ENCODE assay signal across 25 cellular contexts in genomic region chr1:43440358-43440757, GRCh38. TPM values are rescaled to one million over a fixed set of nuclear protein-coding genes. Genes with fewer than 3 reads are reported as not detected.
DNase-seq lines count a peak whose midpoint lies in the region; ATAC-seq, FAIRE-seq and TF ChIP-seq lines count a peak whose summit lies in the region.
"Had no signal": no experiment of that assay in that cellular context is flagged by ENCODE, and none has a peak within 500 bp of the region (broad histone marks: within the 10 kb centered on the region; RNA-seq: fewer than 3 reads in every experiment).

No MANE protein-coding gene starts in this region.

- CTCF ChIA-PET in activated CD4-positive, alpha-beta T cell treated with anti-CD3 and anti-CD28 coated beads, Interleukin-2, amount 10 ng/mL, durations not matched to agents 7 days and 5 days (lab: Charles Lee) = interaction anchor here (0.9 to 1.6 kb wide), 2 partner anchors 13 to 14 kb away, joined by 3 read pairs; partner anchors contain the start of gene HYI

- peaks cover 3 to 10% of the 10 kb centered on the region in 2 donors for H3K4me1 ChIP-seq in kidney (ENCODE audit: control insufficient read depth in 1 of 2, insufficient read depth in 1 of 2, low read depth in 1 of 2, low read length in 2 of 2)
- H3K4me1 ChIP-seq: HAP-1 had no signal

- no peak overlapping the region for H3K27ac ChIP-seq in kidney (ENCODE audit: low read depth in 2 of 2, low read length in 2 of 2)
- H3K27ac ChIP-seq: esophagus squamous epithelium, gastroesophageal sphincter, parathyroid adenoma, Peyer's patch, WERI-Rb-1 had no signal

- no peak overlapping the region for H3K27ac Mint-ChIP-seq in activated CD4-positive, alpha-beta T cell treated with anti-CD3 and anti-CD28 coated beads, Interleukin-2, amount 10 ng/mL, durations not matched to agents 7 days and 5 days
- H3K27ac Mint-ChIP-seq: activated naive CD8-positive, alpha-beta T cell treated with anti-CD3 and anti-CD28 coated beads for 36 hours; activated T-cell treated with anti-CD3 and anti-CD28 coated beads, Interleukin-2, amount 50 U/mL, for 72 hours; CD4-positive, alpha-beta T cell; stimulated activated naive B cell treated with anti-CD40 and anti-IgM and Interleukin-4, amounts not matched to agents 10 μg/mL and 1 μg/mL and 100 μg/mL, for 72 hours had no signal

- H3K9ac ChIP-seq in kidney (ENCODE audit: low read length in 2 of 2) = no peak overlapping the region
- H3K9ac ChIP-seq: parathyroid adenoma had no signal

- H3K4me1 Mint-ChIP-seq in activated CD4-positive, alpha-beta T cell treated with anti-CD3 and anti-CD28 coated beads, Interleukin-2, amount 10 ng/mL, durations not matched to agents 7 days and 5 days = peaks cover 2% of the 10 kb centered on the region
- H3K4me1 Mint-ChIP-seq: stimulated activated naive B cell treated with anti-CD40 and anti-IgM and Interleukin-4, amounts not matched to agents 10 μg/mL and 1 μg/mL and 100 μg/mL, for 72 hours had no signal

- no peak for FAIRE-seq in kidney (lab: Jason Lieb, UNC)

- ATAC-seq in left ventricle myocardium superior = no peak
- ATAC-seq: activated T-cell treated with anti-CD3 and anti-CD28 coated beads, Interleukin-2, amount 50 U/mL, for 72 hours; gastroesophageal sphincter; natural killer cell; stimulated activated naive B cell treated with anti-CD40 and anti-IgM and Interleukin-4, amounts not matched to agents 10 μg/mL and 1 μg/mL and 100 μg/mL, for 72 hours had no signal

- peaks cover 11% of the 10 kb centered on the region for H3K36me3 Mint-ChIP-seq in activated CD4-positive, alpha-beta T cell treated with anti-CD3 and anti-CD28 coated beads, Interleukin-2, amount 10 ng/mL, durations not matched to agents 7 days and 5 days (ENCODE audit: low read depth)
- H3K36me3 Mint-ChIP-seq: natural killer cell had no signal

- H3K9me3 Mint-ChIP-seq in activated CD4-positive, alpha-beta T cell treated with anti-CD3 and anti-CD28 coated beads, Interleukin-2, amount 10 ng/mL, durations not matched to agents 7 days and 5 days = no peaks in the 10 kb centered on the region
- H3K9me3 Mint-ChIP-seq: activated naive CD8-positive, alpha-beta T cell treated with anti-CD3 and anti-CD28 coated beads for 36 hours; activated T-cell treated with anti-CD3 and anti-CD28 coated beads, Interleukin-2, amount 50 U/mL, for 72 hours; CD4-positive, alpha-beta T cell; natural killer cell; stimulated activated naive B cell treated with anti-CD40 and anti-IgM and Interleukin-4, amounts not matched to agents 10 μg/mL and 1 μg/mL and 100 μg/mL, for 72 hours had no signal

- no peaks in the 10 kb centered on the region for H3K9me3 ChIP-seq in kidney (ENCODE audit: control insufficient read depth in 1 of 2, low read length in 2 of 2)
- H3K9me3 ChIP-seq: esophagus squamous epithelium, gastroesophageal sphincter, HAP-1, Peyer's patch had no signal

- H3K36me3 ChIP-seq in kidney (ENCODE audit: control insufficient read depth in 1 of 2, insufficient read depth in 2 of 2, low read length in 2 of 2) = peaks cover 46 to 70% of the 10 kb centered on the region in 2 donors

- DNase-seq in cardiac septum (ENCODE audit: low spot score) = peak; percentile 61
- DNase-seq in left ventricle myocardium superior = no peak
- peak; percentile 50 for DNase-seq in NCI-H2107 (lab: John Stamatoyannopoulos, UW)
- DNase-seq in kidney = peak; percentile 22
- DNase-seq in H4 (ENCODE audit: low spot score) = no peak
- DNase-seq in hypothalamus (lab: John Stamatoyannopoulos, UW) = no peak
- no peak for DNase-seq in NCI-H2081 (lab: John Stamatoyannopoulos, UW)
- DNase-seq in activated CD4-positive, alpha-beta T cell treated with anti-CD3 and anti-CD28 coated beads, Interleukin-2, amount 10 ng/mL, durations not matched to agents 7 days and 5 days = no peak
- DNase-seq: activated CD4-positive, alpha-beta T cell treated with anti-CD3 and anti-CD28 coated beads, Interleukin-2, amount 50 U/mL, for 48 hours; activated naive CD8-positive, alpha-beta T cell treated with anti-CD3 and anti-CD28 coated beads for 36 hours; activated T-cell treated with anti-CD3 and anti-CD28 coated beads, Interleukin-2, amount 50 U/mL, for 72 hours; CD4-positive, alpha-beta T cell; effector CD8-positive, alpha-beta T cell; esophagus squamous epithelium; Karpas-422; natural killer cell; NCI-H446; NK-92 treated with Interleukin-12 subunit alpha and Interleukin-12 subunit beta, amount 100 ng/mL, for 24 hours; stimulated activated CD4-positive, alpha-beta T cell treated with anti-CD3 and anti-CD28 coated beads, Interleukin-1b, Interleukin-23, amount 100 ng/mL, for 48 hours; stimulated activated naive B cell treated with anti-CD40 and anti-IgM and Interleukin-4, amounts not matched to agents 10 μg/mL and 1 μg/mL and 100 μg/mL, for 72 hours; WERI-Rb-1 had no signal

- POLR2A ChIA-PET in activated CD4-positive, alpha-beta T cell treated with anti-CD3 and anti-CD28 coated beads, Interleukin-2, amount 10 ng/mL, durations not matched to agents 7 days and 5 days (lab: Charles Lee) = no interaction called here

- no peaks in the 10 kb centered on the region for H3K27me3 Mint-ChIP-seq in activated CD4-positive, alpha-beta T cell treated with anti-CD3 and anti-CD28 coated beads, Interleukin-2, amount 10 ng/mL, durations not matched to agents 7 days and 5 days
- H3K27me3 Mint-ChIP-seq: activated naive CD8-positive, alpha-beta T cell treated with anti-CD3 and anti-CD28 coated beads for 36 hours; CD4-positive, alpha-beta T cell; stimulated activated naive B cell treated with anti-CD40 and anti-IgM and Interleukin-4, amounts not matched to agents 10 μg/mL and 1 μg/mL and 100 μg/mL, for 72 hours had no signal

- TF ChIP-seq CTCF in kidney (IDR thresholded peaks at IDR 0.05; ENCODE audit: borderline replicate concordance, extremely low read depth, insufficient read depth) = no peak

- intact Hi-C loops in cardiac septum (cut with DNase I) = no loop called here
- intact Hi-C loops in left ventricle myocardium superior (cut with micrococcal nuclease) = no loop called here
- intact Hi-C loops in kidney (cut with DNase I) = no loop called here

- H3K4me3 ChIP-seq in kidney (ENCODE audit: low read length in 2 of 2) = no peak overlapping the region
- H3K4me3 ChIP-seq: esophagus squamous epithelium, gastroesophageal sphincter, HAP-1, Peyer's patch had no signal

- no peak overlapping the region for H3K4me3 Mint-ChIP-seq in activated CD4-positive, alpha-beta T cell treated with anti-CD3 and anti-CD28 coated beads, Interleukin-2, amount 10 ng/mL, durations not matched to agents 7 days and 5 days
- H3K4me3 Mint-ChIP-seq: activated naive CD8-positive, alpha-beta T cell treated with anti-CD3 and anti-CD28 coated beads for 36 hours; activated T-cell treated with anti-CD3 and anti-CD28 coated beads, Interleukin-2, amount 50 U/mL, for 72 hours; CD4-positive, alpha-beta T cell; natural killer cell; stimulated activated naive B cell treated with anti-CD40 and anti-IgM and Interleukin-4, amounts not matched to agents 10 μg/mL and 1 μg/mL and 100 μg/mL, for 72 hours had no signal

RNA-seq across cellular contexts. Expression of gene HYI, which starts 13.4 kb away (rescaled TPM):
- total RNA-seq in cardiac septum (26.3 TPM), left ventricle myocardium superior (23.4 TPM), kidney (50.5 TPM)
- 91.2 TPM for polyA plus RNA-seq in kidney (ENCODE audit: insufficient read depth, low read depth, low replicate concordance)
- total RNA-seq in H4 (2014; rRNA removed; shearing (Covaris generic)) = 32.4 and 35.1 TPM in 2 replicates
- total RNA-seq in activated CD4-positive, alpha-beta T cell treated with anti-CD3 and anti-CD28 coated beads, Interleukin-2, amount 10 ng/mL, durations not matched to agents 7 days and 5 days = 10 to 100 TPM; 20.6 to 25.8 TPM

RNA-seq across cellular contexts. Expression of gene SZT2, which starts 50.7 kb away (rescaled TPM):
- 35.7 TPM for total RNA-seq in cardiac septum
- total RNA-seq in left ventricle myocardium superior = 27.0 TPM
- 66.8 TPM for total RNA-seq in kidney
- polyA plus RNA-seq in kidney (ENCODE audit: insufficient read depth, low read depth, low replicate concordance) = 10.4 TPM
- total RNA-seq in H4 (2014; rRNA removed; shearing (Covaris generic)) = 4.2 and 6.3 TPM in 2 replicates
- 10 to 100 TPM; 66.6 to 74.3 TPM for total RNA-seq in activated CD4-positive, alpha-beta T cell treated with anti-CD3 and anti-CD28 coated beads, Interleukin-2, amount 10 ng/mL, durations not matched to agents 7 days and 5 days

RNA-seq across cellular contexts. Expression of gene MED8, which starts 50.8 kb away (rescaled TPM):
- total RNA-seq in cardiac septum = 17.9 TPM
- 16.0 TPM for total RNA-seq in left ventricle myocardium superior
- 36.5 TPM for total RNA-seq in kidney
- 44.3 TPM for polyA plus RNA-seq in kidney (ENCODE audit: insufficient read depth, low read depth, low replicate concordance)
- total RNA-seq in H4 (2014; rRNA removed; shearing (Covaris generic)) = 113 and 119 TPM in 2 replicates
- 10 to 100 TPM; 30.2 to 33.3 TPM for total RNA-seq in activated CD4-positive, alpha-beta T cell treated with anti-CD3 and anti-CD28 coated beads, Interleukin-2, amount 10 ng/mL, durations not matched to agents 7 days and 5 days

Comparison
In these comparisons a context has a peak if more than half of its experiments do, and no peak if none do; other contexts are left out.
1. DNase-seq: peak in cardiac septum (single experiment), NCI-H2107 (single experiment) and kidney (single experiment); none in left ventricle myocardium superior (single experiment), H4 (single experiment), hypothalamus (0 of 51), NCI-H2081 (0 of 2) and activated CD4-positive, alpha-beta T cell treated with anti-CD3 and anti-CD28 coated beads, Interleukin-2, amount 10 ng/mL, durations not matched to agents 7 days and 5 days (single experiment).